2 cellular contexts compared by ENCODE assay signal in the genomic region with DNA sequence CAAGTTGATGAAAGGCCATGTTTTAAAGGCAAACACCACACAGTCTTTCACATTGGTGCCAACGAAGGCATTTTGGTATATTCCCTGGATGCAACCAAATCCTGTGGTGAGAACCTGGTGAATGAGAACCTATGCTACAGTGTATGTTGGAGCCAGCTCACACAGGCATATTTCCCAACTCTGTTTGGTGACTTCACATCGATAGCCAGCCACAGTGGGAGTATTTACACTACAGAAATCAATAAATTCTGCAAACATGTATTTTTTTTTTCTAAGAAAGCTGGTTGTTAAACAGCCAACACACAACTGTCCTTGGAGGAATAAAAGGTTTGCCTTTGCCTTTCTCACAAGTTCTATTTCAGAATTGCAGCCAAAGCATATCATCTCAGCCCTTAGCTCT.
A peak's percentile ranks its signal among the peaks of the same experiment; 100 is the strongest.
TF ChIP-seq lines count a peak whose summit lies in the region.

No MANE protein-coding gene starts in this region.

TF ChIP-seq in HepG2, 621 proteins besides CTCF, POLR2A, EP300 and RAD21 (continued from another document and continues in another):
- TF ChIP-seq CEBPB (IDR thresholded peaks at IDR 0.05; ENCODE audit: borderline replicate concordance, low read depth, low read length) (peak; percentile 36; the same call in 1 of the 2 replicates), RARA (CRISPR knock-in tag; IDR thresholded peaks at IDR 0.05) (0 out of 2 replicates have a peak, but pooled peaks have one; percentile 9), ZSCAN25 (CRISPR knock-in tag; IDR thresholded peaks at IDR 0.05) (no peak), ZMYM3 (CRISPR knock-in tag; IDR thresholded peaks at IDR 0.05) (no peak), MAFK (conservative IDR thresholded peaks at IDR 0.05 in 1 of 2, IDR thresholded peaks at IDR 0.05 in 1 of 2; ENCODE audit: low read length in 2 of 2) (no peak), KDM4B (CRISPR knock-in tag; IDR thresholded peaks at IDR 0.05) (no peak), BCL6 (CRISPR knock-in tag; IDR thresholded peaks at IDR 0.05) (peak; percentile 77), IKZF1 (IDR thresholded peaks at IDR 0.05) (no peak), HDAC6 (IDR thresholded peaks at IDR 0.05; ENCODE audit: low read depth, low read length) (no peak), NFIC (IDR thresholded peaks at IDR 0.05; ENCODE audit: low read length) (peak; percentile 42; the same call in 1 of the 2 replicates), PITX1 (CRISPR knock-in tag; IDR thresholded peaks at IDR 0.05) (no peak), FOXA3 (CRISPR knock-in tag; IDR thresholded peaks at IDR 0.05) (peak; percentile 52; the same call in 1 of the 2 replicates), GATAD2A (CRISPR knock-in tag; IDR thresholded peaks at IDR 0.05) (peak; percentile 45; the same call in 1 of the 2 replicates)
- TF ChIP-seq, protein P1, sequence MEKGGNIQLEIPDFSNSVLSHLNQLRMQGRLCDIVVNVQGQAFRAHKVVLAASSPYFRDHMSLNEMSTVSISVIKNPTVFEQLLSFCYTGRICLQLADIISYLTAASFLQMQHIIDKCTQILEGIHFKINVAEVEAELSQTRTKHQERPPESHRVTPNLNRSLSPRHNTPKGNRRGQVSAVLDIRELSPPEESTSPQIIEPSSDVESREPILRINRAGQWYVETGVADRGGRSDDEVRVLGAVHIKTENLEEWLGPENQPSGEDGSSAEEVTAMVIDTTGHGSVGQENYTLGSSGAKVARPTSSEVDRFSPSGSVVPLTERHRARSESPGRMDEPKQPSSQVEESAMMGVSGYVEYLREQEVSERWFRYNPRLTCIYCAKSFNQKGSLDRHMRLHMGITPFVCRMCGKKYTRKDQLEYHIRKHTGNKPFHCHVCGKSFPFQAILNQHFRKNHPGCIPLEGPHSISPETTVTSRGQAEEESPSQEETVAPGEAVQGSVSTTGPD (CRISPR knock-in tag; IDR thresholded peaks at IDR 0.05): 0 out of 2 replicates have a peak, but pooled peaks have one; percentile 54
- TF ChIP-seq, protein P2, sequence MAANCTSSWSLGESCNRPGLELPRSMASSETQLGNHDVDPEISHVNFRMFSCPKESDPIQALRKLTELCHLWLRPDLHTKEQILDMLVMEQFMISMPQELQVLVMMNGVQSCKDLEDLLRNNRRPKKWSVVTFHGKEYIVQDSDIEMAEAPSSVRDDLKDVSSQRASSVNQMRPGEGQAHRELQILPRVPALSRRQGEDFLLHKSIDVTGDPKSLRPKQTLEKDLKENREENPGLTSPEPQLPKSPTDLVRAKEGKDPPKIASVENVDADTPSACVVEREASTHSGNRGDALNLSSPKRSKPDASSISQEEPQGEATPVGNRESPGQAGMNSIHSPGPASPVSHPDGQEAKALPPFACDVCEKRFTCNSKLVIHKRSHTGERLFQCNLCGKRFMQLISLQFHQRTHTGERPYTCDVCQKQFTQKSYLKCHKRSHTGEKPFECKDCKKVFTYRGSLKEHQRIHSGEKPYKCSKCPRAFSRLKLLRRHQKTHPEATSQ (CRISPR knock-in tag; IDR thresholded peaks at IDR 0.05; ENCODE audit: borderline replicate concordance): no peak
- TF ChIP-seq, protein P3, sequence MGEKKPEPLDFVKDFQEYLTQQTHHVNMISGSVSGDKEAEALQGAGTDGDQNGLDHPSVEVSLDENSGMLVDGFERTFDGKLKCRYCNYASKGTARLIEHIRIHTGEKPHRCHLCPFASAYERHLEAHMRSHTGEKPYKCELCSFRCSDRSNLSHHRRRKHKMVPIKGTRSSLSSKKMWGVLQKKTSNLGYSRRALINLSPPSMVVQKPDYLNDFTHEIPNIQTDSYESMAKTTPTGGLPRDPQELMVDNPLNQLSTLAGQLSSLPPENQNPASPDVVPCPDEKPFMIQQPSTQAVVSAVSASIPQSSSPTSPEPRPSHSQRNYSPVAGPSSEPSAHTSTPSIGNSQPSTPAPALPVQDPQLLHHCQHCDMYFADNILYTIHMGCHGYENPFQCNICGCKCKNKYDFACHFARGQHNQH (CRISPR knock-in tag; IDR thresholded peaks at IDR 0.05): no peak
- TF ChIP-seq, protein P4, sequence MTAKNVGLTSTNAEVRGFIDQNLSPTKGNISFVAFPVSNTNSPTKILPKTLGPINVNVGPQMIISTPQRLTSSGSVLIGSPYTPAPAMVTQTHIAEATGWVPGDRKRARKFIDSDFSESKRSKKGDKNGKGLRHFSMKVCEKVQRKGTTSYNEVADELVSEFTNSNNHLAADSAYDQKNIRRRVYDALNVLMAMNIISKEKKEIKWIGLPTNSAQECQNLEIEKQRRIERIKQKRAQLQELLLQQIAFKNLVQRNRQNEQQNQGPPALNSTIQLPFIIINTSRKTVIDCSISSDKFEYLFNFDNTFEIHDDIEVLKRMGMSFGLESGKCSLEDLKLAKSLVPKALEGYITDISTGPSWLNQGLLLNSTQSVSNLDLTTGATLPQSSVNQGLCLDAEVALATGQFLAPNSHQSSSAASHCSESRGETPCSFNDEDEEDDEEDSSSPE (CRISPR knock-in tag; IDR thresholded peaks at IDR 0.05): no peak

TF ChIP-seq in neural cell, 6 proteins besides CTCF, POLR2A, EP300 and RAD21 (continued from another document):
- TF ChIP-seq, protein P5, sequence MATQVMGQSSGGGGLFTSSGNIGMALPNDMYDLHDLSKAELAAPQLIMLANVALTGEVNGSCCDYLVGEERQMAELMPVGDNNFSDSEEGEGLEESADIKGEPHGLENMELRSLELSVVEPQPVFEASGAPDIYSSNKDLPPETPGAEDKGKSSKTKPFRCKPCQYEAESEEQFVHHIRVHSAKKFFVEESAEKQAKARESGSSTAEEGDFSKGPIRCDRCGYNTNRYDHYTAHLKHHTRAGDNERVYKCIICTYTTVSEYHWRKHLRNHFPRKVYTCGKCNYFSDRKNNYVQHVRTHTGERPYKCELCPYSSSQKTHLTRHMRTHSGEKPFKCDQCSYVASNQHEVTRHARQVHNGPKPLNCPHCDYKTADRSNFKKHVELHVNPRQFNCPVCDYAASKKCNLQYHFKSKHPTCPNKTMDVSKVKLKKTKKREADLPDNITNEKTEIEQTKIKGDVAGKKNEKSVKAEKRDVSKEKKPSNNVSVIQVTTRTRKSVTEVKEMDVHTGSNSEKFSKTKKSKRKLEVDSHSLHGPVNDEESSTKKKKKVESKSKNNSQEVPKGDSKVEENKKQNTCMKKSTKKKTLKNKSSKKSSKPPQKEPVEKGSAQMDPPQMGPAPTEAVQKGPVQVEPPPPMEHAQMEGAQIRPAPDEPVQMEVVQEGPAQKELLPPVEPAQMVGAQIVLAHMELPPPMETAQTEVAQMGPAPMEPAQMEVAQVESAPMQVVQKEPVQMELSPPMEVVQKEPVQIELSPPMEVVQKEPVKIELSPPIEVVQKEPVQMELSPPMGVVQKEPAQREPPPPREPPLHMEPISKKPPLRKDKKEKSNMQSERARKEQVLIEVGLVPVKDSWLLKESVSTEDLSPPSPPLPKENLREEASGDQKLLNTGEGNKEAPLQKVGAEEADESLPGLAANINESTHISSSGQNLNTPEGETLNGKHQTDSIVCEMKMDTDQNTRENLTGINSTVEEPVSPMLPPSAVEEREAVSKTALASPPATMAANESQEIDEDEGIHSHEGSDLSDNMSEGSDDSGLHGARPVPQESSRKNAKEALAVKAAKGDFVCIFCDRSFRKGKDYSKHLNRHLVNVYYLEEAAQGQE (IDR thresholded peaks at IDR 0.05; ENCODE audit: borderline replicate concordance): no peak
- TF ChIP-seq TAF1 (IDR thresholded peaks at IDR 0.05; ENCODE audit: low read depth): no peak
